ENCODE assay signal across 28 cellular contexts in genomic region chr12:96478011-96478410, GRCh38.
"Had no signal": no experiment of that assay in that cellular context is flagged by ENCODE, and none has a peak within 500 bp of the region (broad histone marks: within the 10 kb centered on the region; RNA-seq: fewer than 3 reads in every experiment).

No MANE protein-coding gene starts in this region.

- H3K9me3 ChIP-seq: gastroesophageal sphincter, heart left ventricle, right lobe of liver, suprapubic skin, transverse colon, upper lobe of right lung, uterus had no signal

- H2AFZ ChIP-seq: hepatocyte, neural progenitor cell, parathyroid adenoma had no signal

- H3K79me2 ChIP-seq: hepatocyte, parathyroid adenoma had no signal

- H3K36me3 Mint-ChIP-seq: memory B cell, neural progenitor cell had no signal

- H3K27me3 Mint-ChIP-seq: effector memory CD8-positive, alpha-beta T cell; memory B cell; progenitor cell of endocrine pancreas; stimulated activated naive CD8-positive, alpha-beta T cell treated with anti-CD3 and anti-CD28 coated beads, Interleukin-15, amount 100 ng/mL, for 72 hours had no signal

- H3K4me3 ChIP-seq: coronary artery, gastroesophageal sphincter, heart left ventricle, hepatocyte, lung, neural progenitor cell, right lobe of liver, suprapubic skin, transverse colon, upper lobe of right lung, uterus had no signal

- H3K4me3 Mint-ChIP-seq: effector memory CD8-positive, alpha-beta T cell; memory B cell; naive thymus-derived CD4-positive, alpha-beta T cell; nephron; neural progenitor cell; stimulated activated naive CD8-positive, alpha-beta T cell treated with anti-CD3 and anti-CD28 coated beads, Interleukin-15, amount 100 ng/mL, for 72 hours had no signal

- H3K4me2 ChIP-seq: hepatocyte, neural progenitor cell had no signal

- H3K9ac ChIP-seq: neural progenitor cell, parathyroid adenoma had no signal

- H3K27ac Mint-ChIP-seq: effector memory CD8-positive, alpha-beta T cell; memory B cell; naive thymus-derived CD4-positive, alpha-beta T cell; nephron; neural progenitor cell; progenitor cell of endocrine pancreas had no signal

- H3K4me1 Mint-ChIP-seq: memory B cell, nephron, neural progenitor cell had no signal

- H3K27ac ChIP-seq: coronary artery, epithelial cell of prostate, foreskin keratinocyte, gastroesophageal sphincter, heart left ventricle, hepatocyte, neural progenitor cell, parathyroid adenoma, right lobe of liver, suprapubic skin, transverse colon, upper lobe of right lung, uterus had no signal

- H3K36me3 ChIP-seq: gastroesophageal sphincter, heart left ventricle, neural progenitor cell, right lobe of liver, suprapubic skin, transverse colon, upper lobe of right lung, uterus had no signal

- H3K27me3 ChIP-seq: foreskin keratinocyte, gastroesophageal sphincter, heart left ventricle, hepatocyte, neural progenitor cell, right lobe of liver, suprapubic skin, transverse colon, upper lobe of right lung, uterus had no signal

- H3K4me1 ChIP-seq: foreskin keratinocyte, gastroesophageal sphincter, heart left ventricle, neural progenitor cell, parathyroid adenoma, right lobe of liver, suprapubic skin, transverse colon, upper lobe of right lung, uterus had no signal

- DNase-seq: effector memory CD8-positive, alpha-beta T cell; foreskin keratinocyte; heart left ventricle; kidney; midbrain; naive thymus-derived CD4-positive, alpha-beta T cell; right lobe of liver; small intestine; stimulated activated CD4-positive, alpha-beta T cell treated with anti-CD3 and anti-CD28 coated beads, Interleukin-15, amount 100 ng/mL, for 24 hours; stimulated activated CD4-positive, alpha-beta T cell treated with anti-CD3 and anti-CD28 coated beads, Interleukin-2, amount 100 ng/mL, for 48 hours; stimulated activated naive CD4-positive, alpha-beta T cell; stimulated activated naive CD8-positive, alpha-beta T cell treated with anti-CD3 and anti-CD28 coated beads, Interleukin-15, amount 100 ng/mL, for 72 hours; transverse colon; upper lobe of right lung; uterus had no signal

- H3K9me3 Mint-ChIP-seq: memory B cell; nephron; stimulated activated naive CD8-positive, alpha-beta T cell treated with anti-CD3 and anti-CD28 coated beads, Interleukin-15, amount 100 ng/mL, for 72 hours had no signal

- ATAC-seq: effector memory CD8-positive, alpha-beta T cell; esophagus mucosa; foreskin keratinocyte; gastroesophageal sphincter; heart left ventricle; left lobe of liver; naive thymus-derived CD4-positive, alpha-beta T cell; stimulated activated naive CD8-positive, alpha-beta T cell treated with anti-CD3 and anti-CD28 coated beads, Interleukin-15, amount 100 ng/mL, for 72 hours; upper lobe of right lung had no signal
